9 cellular contexts compared by ENCODE assay signal in the genomic region with DNA sequence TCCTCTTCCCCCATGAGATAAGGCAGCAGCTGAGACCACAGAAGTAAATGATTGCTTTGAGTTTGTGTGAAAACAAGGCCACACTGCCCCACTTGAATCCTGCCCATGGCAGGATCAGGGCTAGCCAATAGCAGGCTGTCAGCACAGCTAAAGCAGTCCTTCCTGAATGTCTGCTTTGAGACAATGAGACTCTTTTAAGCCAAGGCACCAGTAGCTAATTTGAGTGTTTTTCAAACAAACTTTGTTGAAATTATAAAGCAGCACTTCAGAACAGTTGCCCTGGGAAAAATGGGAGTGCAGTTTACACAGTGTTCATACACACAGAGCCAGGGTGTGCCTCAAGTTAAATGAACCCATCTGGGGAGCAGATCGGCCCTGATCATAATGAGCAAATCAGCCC.
DNase-seq lines count a peak whose midpoint lies in the region; ATAC-seq and TF ChIP-seq lines count a peak whose summit lies in the region.
"Had no signal": no experiment of that assay in that cellular context is flagged by ENCODE, and none has a peak within 500 bp of the region (broad histone marks: within the 10 kb centered on the region; RNA-seq: fewer than 3 reads in every experiment).

No MANE protein-coding gene starts in this region.

- ATAC-seq in HG03432 (IDR thresholded peaks at IDR 0.05; ENCODE audit: unreplicated experiment) (peak; percentile 43), omental fat pad (ENCODE audit: low FRiP score) (no peak)
- ATAC-seq in activated CD4-positive, CD25-positive, alpha-beta regulatory T cell treated with anti-CD3 and anti-CD28 coated beads, Interleukin-2, amount 50 U/mL, for 24 hours = no peak

- TF ChIP-seq CTCF in omental fat pad (IDR thresholded peaks at IDR 0.05) = no peak

- DNase-seq in DMS153 (lab: John Stamatoyannopoulos, UW) = peak; percentile 96
- DNase-seq in epidermal melanocyte (ENCODE audit: insufficient read length, low spot score) = peak; percentile 71
- peak; percentile 27 for DNase-seq in mucosa of gallbladder (ENCODE audit: low spot score)
- DNase-seq in nucleus accumbens (lab: John Stamatoyannopoulos, UW) = no peak
- no peak for DNase-seq in NCI-H1694 (lab: John Stamatoyannopoulos, UW)
- DNase-seq in omental fat pad (ENCODE audit: low spot score) = no peak
- DNase-seq: aorta had no signal

Comparison
In these comparisons a context has a peak if more than half of its experiments do, and no peak if none do; other contexts are left out.
1. DNase-seq: peak in DMS153 (single experiment), epidermal melanocyte (single experiment) and mucosa of gallbladder (single experiment); none in nucleus accumbens (0 of 56), NCI-H1694 (single experiment) and omental fat pad (single experiment).